ENCODE assay signal across 1 cellular context in the genomic region with DNA sequence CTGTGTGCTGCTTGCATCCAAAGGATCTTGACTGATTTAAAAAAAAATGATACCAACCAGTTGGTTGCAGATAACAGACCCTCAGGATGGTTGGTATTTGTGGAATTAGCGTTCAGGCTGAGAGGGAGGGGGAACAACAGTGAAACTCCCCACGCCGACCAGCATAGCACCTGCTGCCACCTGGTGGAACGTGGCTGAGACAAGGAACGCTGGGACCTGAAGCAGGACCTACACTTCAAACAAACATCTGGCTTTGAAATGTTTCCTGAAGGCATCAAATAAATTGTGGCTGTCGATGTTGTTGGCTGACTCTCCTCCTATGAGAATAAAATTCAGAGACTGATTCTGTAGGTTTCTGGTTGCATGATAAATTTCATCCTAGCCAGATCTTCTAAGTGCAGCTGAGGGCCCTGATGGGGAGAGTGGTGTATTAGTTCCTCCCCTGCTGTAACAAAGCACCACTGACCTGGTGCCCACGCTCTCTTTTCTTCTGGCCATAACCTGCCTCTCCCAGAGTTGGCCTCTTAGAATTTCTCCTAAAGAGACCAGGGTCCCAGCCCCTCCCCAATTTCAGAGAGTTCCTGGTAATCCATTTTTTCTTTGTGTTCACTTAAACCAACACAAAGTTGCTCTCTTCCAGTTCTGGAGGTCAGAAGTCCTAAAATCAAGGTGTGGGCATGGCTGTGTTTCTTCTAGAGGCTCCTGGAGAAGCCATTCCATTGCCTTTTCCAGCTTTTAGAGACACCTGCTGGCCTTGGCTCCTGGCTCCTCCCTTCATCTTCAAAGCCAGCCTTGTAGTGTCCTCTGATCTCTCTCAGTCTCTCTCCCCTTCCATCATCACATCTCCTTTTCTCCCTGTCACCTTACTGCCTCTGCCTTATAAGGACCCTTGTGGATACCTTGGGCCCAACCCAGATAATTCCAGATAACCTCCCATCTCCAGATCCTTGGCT.
TF ChIP-seq lines count a peak whose summit lies in the region.

No MANE protein-coding gene starts in this region.

TF ChIP-seq in WTC11, 78 proteins besides CTCF, POLR2A, EP300 and RAD21 (continued from another document):
- TF ChIP-seq, protein P1, sequence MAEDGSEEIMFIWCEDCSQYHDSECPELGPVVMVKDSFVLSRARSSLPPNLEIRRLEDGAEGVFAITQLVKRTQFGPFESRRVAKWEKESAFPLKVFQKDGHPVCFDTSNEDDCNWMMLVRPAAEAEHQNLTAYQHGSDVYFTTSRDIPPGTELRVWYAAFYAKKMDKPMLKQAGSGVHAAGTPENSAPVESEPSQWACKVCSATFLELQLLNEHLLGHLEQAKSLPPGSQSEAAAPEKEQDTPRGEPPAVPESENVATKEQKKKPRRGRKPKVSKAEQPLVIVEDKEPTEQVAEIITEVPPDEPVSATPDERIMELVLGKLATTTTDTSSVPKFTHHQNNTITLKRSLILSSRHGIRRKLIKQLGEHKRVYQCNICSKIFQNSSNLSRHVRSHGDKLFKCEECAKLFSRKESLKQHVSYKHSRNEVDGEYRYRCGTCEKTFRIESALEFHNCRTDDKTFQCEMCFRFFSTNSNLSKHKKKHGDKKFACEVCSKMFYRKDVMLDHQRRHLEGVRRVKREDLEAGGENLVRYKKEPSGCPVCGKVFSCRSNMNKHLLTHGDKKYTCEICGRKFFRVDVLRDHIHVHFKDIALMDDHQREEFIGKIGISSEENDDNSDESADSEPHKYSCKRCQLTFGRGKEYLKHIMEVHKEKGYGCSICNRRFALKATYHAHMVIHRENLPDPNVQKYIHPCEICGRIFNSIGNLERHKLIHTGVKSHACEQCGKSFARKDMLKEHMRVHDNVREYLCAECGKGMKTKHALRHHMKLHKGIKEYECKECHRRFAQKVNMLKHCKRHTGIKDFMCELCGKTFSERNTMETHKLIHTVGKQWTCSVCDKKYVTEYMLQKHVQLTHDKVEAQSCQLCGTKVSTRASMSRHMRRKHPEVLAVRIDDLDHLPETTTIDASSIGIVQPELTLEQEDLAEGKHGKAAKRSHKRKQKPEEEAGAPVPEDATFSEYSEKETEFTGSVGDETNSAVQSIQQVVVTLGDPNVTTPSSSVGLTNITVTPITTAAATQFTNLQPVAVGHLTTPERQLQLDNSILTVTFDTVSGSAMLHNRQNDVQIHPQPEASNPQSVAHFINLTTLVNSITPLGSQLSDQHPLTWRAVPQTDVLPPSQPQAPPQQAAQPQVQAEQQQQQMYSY (CRISPR knock-in tag; IDR thresholded peaks at IDR 0.05) = peak; percentile 62; the same call in 1 of the 2 replicates
TF ChIP-seq in WTC11: peak in this region for 1.
